29 cellular contexts compared by ENCODE assay signal in genomic region chr2:63044360-63045327, GRCh38. TPM values are rescaled to one million over a fixed set of nuclear protein-coding genes. Genes with fewer than 3 reads are reported as not detected.
DNase-seq lines count a peak whose midpoint lies in the region; ATAC-seq and TF ChIP-seq lines count a peak whose summit lies in the region.
"Had no signal": no experiment of that assay in that cellular context is flagged by ENCODE, and none has a peak within 500 bp of the region (broad histone marks: within the 10 kb centered on the region; RNA-seq: fewer than 3 reads in every experiment).

No MANE protein-coding gene starts in this region.

- H3K27ac Mint-ChIP-seq in nephron progenitor cell = no peak overlapping the region
- H3K27ac Mint-ChIP-seq: activated CD4-positive, alpha-beta T cell treated with anti-CD3 and anti-CD28 coated beads for 36 hours; activated naive CD8-positive, alpha-beta T cell; CD4-positive, alpha-beta T cell; dendritic cell treated with granulocyte-macrophage colony-stimulating factor and Interleukin-4, amounts not matched to agents 40 ng/mL and 50 ng/mL, for 4 days; T-helper 17 cell had no signal

- H3K4me3 ChIP-seq in iPS DF 6.9 (ENCODE audit: low read length) = peak overlapping the region; percentile 26; the same call in 1 of the 2 replicates
- H3K4me3 ChIP-seq: left lung, smooth muscle cell, stomach, tibial artery had no signal

- no peak for TF ChIP-seq CTCF in nephron progenitor cell (IDR thresholded peaks at IDR 0.05)
- no peak for TF ChIP-seq CTCF in foreskin keratinocyte (conservative IDR thresholded peaks at IDR 0.05)

- H3K27ac ChIP-seq in angular gyrus (ENCODE audit: low read depth, low read length) (peak overlapping the region; percentile 15), iPS DF 6.9 (ENCODE audit: low read length) (no peak overlapping the region), foreskin keratinocyte (no peak overlapping the region)
- H3K27ac ChIP-seq: left lung, stomach, tibial artery had no signal

- H3K27me3 ChIP-seq in iPS DF 6.9 (ENCODE audit: control insufficient read depth, insufficient read depth, low read length) (peaks cover 20% of the 10 kb centered on the region; the same call in 1 of the 2 replicates), foreskin keratinocyte (no peaks in the 10 kb centered on the region)

- no peaks in the 10 kb centered on the region for H3K36me3 ChIP-seq in ES-I3 (ENCODE audit: insufficient read depth, low read length)
- no peaks in the 10 kb centered on the region for H3K36me3 ChIP-seq in iPS DF 6.9 (ENCODE audit: control insufficient read depth, insufficient read depth, low read length)

- peak overlapping the region; percentile 39; the same call in 1 of the 2 replicates for H3K9ac ChIP-seq in ES-I3 (ENCODE audit: low read depth, low read length)

- H3K4me1 ChIP-seq in ES-I3 (ENCODE audit: insufficient read depth, low read length) (peaks cover 32% of the 10 kb centered on the region), iPS DF 6.9 (ENCODE audit: control insufficient read depth, insufficient read depth, low read length) (peaks cover 2% of the 10 kb centered on the region), foreskin keratinocyte (peaks cover 6% of the 10 kb centered on the region)

- no peak overlapping the region for H3K4me3 Mint-ChIP-seq in nephron progenitor cell
- H3K4me3 Mint-ChIP-seq: activated CD4-positive, alpha-beta T cell treated with anti-CD3 and anti-CD28 coated beads for 36 hours; activated naive CD8-positive, alpha-beta T cell; CD4-positive, alpha-beta T cell; dendritic cell treated with granulocyte-macrophage colony-stimulating factor and Interleukin-4, amounts not matched to agents 40 ng/mL and 50 ng/mL, for 4 days; T-helper 17 cell had no signal

- ATAC-seq in foreskin keratinocyte = no peak
- ATAC-seq: activated CD4-positive, alpha-beta T cell treated with anti-CD3 and anti-CD28 coated beads for 36 hours; left lung; PC-3; SK-N-SH treated with all-trans-retinoic acid at 6 μM for 48 hours; T-helper 17 cell had no signal

- peaks cover 85% of the 10 kb centered on the region for H3K27me3 Mint-ChIP-seq in nephron progenitor cell (ENCODE audit: low read depth, poor library complexity)

- no peak for DNase-seq in iPS DF 6.9 (ENCODE audit: low read depth, low spot score)
- peak; percentile 16 for DNase-seq in nephron progenitor cell
- DNase-seq in foreskin keratinocyte = no peak
- DNase-seq in GM03348 (ENCODE audit: low spot score) = no peak
- no peak for DNase-seq in NCI-H1048 (lab: John Stamatoyannopoulos, UW)
- DNase-seq in NCI-H187 treated with DMSO at 0.1 percent for 48 hours (lab: John Stamatoyannopoulos, UW) = no peak
- DNase-seq: activated CD4-positive, alpha-beta T cell treated with anti-CD3 and anti-CD28 coated beads for 36 hours; activated effector memory CD4-positive, alpha-beta T cell treated with Interleukin-2 at 50 U/mL for 16 hours; caudate nucleus; CD4-positive, alpha-beta T cell; EL; KG1; nucleus accumbens; PC-3; stimulated activated CD4-positive, alpha-beta T cell treated with anti-CD3 and anti-CD28 coated beads, Interleukin-2, amount 100 ng/mL, for 24 hours; stomach; T-helper 17 cell; tibial artery had no signal

- no CpG with 5 or more reads among the region's 36 CpGs for WGBS in iPS DF 6.9 (ENCODE audit: insufficient coverage, insufficient read length)

- H3K4me1 Mint-ChIP-seq in nephron progenitor cell = peaks cover 46% of the 10 kb centered on the region

- H3K9me3 ChIP-seq in ES-I3 (ENCODE audit: control insufficient read depth, insufficient read depth, low read length) = no peaks in the 10 kb centered on the region
- no peaks in the 10 kb centered on the region for H3K9me3 ChIP-seq in iPS DF 6.9 (ENCODE audit: control insufficient read depth, insufficient read depth, low read length)
- H3K9me3 ChIP-seq: left lung, tibial artery had no signal

- peaks cover 13% of the 10 kb centered on the region for H3K36me3 Mint-ChIP-seq in nephron progenitor cell (ENCODE audit: low read depth)

- peaks cover 8% of the 10 kb centered on the region for H3K9me3 Mint-ChIP-seq in nephron progenitor cell
- H3K9me3 Mint-ChIP-seq: CD4-positive, alpha-beta T cell; dendritic cell treated with granulocyte-macrophage colony-stimulating factor and Interleukin-4, amounts not matched to agents 40 ng/mL and 50 ng/mL, for 4 days had no signal

RNA-seq across cellular contexts. Expression of gene OTX1, which starts 6.0 kb away (rescaled TPM):
- 3.8 and 4.5 TPM in 2 replicates for total RNA-seq in foreskin keratinocyte
- polyA plus RNA-seq in foreskin keratinocyte = 3.0 and 3.4 TPM in 2 replicates
- total RNA-seq: activated CD4-positive, alpha-beta T cell treated with anti-CD3 and anti-CD28 coated beads for 36 hours; aorta; CD4-positive, alpha-beta T cell; glomerular endothelial cell; mesenteric fat pad; smooth muscle cell; stomach; T-helper 17 cell had no signal
- polyA plus RNA-seq: aorta, fibroblast of lung had no signal
